7 cellular contexts compared by ENCODE assay signal in genomic region chr1:227541796-227542152, GRCh38. TPM values are rescaled to one million over a fixed set of nuclear protein-coding genes. Genes with fewer than 3 reads are reported as not detected.
DNase-seq lines count a peak whose midpoint lies in the region; ATAC-seq and TF ChIP-seq lines count a peak whose summit lies in the region.

No MANE protein-coding gene starts in this region.

- no peak overlapping the region for H2AFZ ChIP-seq in HCT116 (ENCODE audit: low read depth, low read length, poor library complexity, severe bottlenecking)
- H2AFZ ChIP-seq in smooth muscle cell (ENCODE audit: low read depth), result peak overlapping the region; percentile 98

- no TSS peak for BruUV-seq in HCT116 (replicated peaks; lab: Mats Ljungman, UMichigan)

- no peaks in the 10 kb centered on the region for H3K36me3 ChIP-seq in HCT116 (ENCODE audit: control insufficient read depth in 1 of 2, insufficient read depth in 2 of 2, low read length in 2 of 2)
- H3K36me3 ChIP-seq in iPS-18a (ENCODE audit: control insufficient read depth, low read depth, low read length), result no peaks in the 10 kb centered on the region
- no peaks in the 10 kb centered on the region for H3K36me3 ChIP-seq in smooth muscle cell (ENCODE audit: low read depth)

- CTCF ChIA-PET in HCT116 (lab: Charles Lee), result no interaction called here
- CTCF ChIA-PET in WTC11 (lab: Charles Lee), result interaction anchor here (1.3 to 2.2 kb wide), 4 partner anchors 21 to 412 kb away, joined by 3 to 13 read pairs (median 8); partner anchors contain the start of gene ZNF678

- no peak for TF ChIP-seq RAD21 in HCT116 (IDR thresholded peaks at IDR 0.05; ENCODE audit: low read depth)

- no peaks in the 10 kb centered on the region for H3K9me2 ChIP-seq in HCT116 (ENCODE audit: insufficient read depth)

- H4K20me1 ChIP-seq in HCT116 (ENCODE audit: insufficient read depth) (no peaks in the 10 kb centered on the region), smooth muscle cell (ENCODE audit: low read depth) (no peaks in the 10 kb centered on the region)

- H3K4me3 Mint-ChIP-seq in WTC11, result peak overlapping the region; percentile 51

- peak overlapping the region; percentile 17; the same call in 1 of the 2 replicates for H3K27ac ChIP-seq in HCT116 (ENCODE audit: low read depth, low read length)
- no peak overlapping the region for H3K27ac ChIP-seq in iPS-18a (ENCODE audit: low read length)
- H3K27ac ChIP-seq in smooth muscle cell (ENCODE audit: low read depth), result no peak overlapping the region

- intact Hi-C loops in HCT116 (cut with micrococcal nuclease), result loop anchor here (1.0 kb wide), 1 partner anchor 22 kb away; the partner anchor contains the start of gene ZNF678

- H3K4me1 ChIP-seq in HCT116 (ENCODE audit: control insufficient read depth in 1 of 2, insufficient read depth in 2 of 2, low read length in 2 of 2) (peaks cover 0 to 11% of the 10 kb centered on the region in 2 experiments; a peak in 3 of 4 replicates), iPS-18a (ENCODE audit: control insufficient read depth, low read depth, low read length) (no peaks in the 10 kb centered on the region), smooth muscle cell (ENCODE audit: low read depth) (no peaks in the 10 kb centered on the region)

- RAD21 ChIA-PET in HCT116 (lab: Charles Lee; ENCODE audit: low non-redundant PET in 1 of 2, low total read pairs in 2 of 2, uncharacterized antibody in 2 of 2, unreplicated experiment in 2 of 2), result no interaction called here

- H3K36me3 Mint-ChIP-seq in WTC11, result no peaks in the 10 kb centered on the region

- DNase-seq in HCT116 (ENCODE audit: low read depth, low spot score) (no peak), WTC11 (ENCODE audit: low spot score) (no peak), smooth muscle cell (lab: John Stamatoyannopoulos, UW; ENCODE audit: unreplicated experiment) (no peak), NCI-H2107 (lab: John Stamatoyannopoulos, UW) (no peak)

- H3K4me3 ChIP-seq in HCT116 (replicated peaks in 1 of 2; ENCODE audit: low read depth in 1 of 2, low read length in 2 of 2) (no peak overlapping the region), iPS-18a (ENCODE audit: low read length) (peak overlapping the region; percentile 50), smooth muscle cell (peak overlapping the region; percentile 82)

- no peak for ATAC-seq in HCT116
- ATAC-seq in WTC11, result peak; percentile 27
- ATAC-seq in HG02678 (IDR thresholded peaks at IDR 0.05; ENCODE audit: unreplicated experiment), result no peak
- no peak for ATAC-seq in GM19324 (IDR thresholded peaks at IDR 0.05; ENCODE audit: low FRiP score, unreplicated experiment)

- H3K9me3 Mint-ChIP-seq in WTC11, result no peaks in the 10 kb centered on the region

- H3K9me3 ChIP-seq in HCT116 (ENCODE audit: control insufficient read depth in 1 of 2, insufficient read depth in 1 of 2, low read depth in 1 of 2, low read length in 2 of 2), result no peaks in the 10 kb centered on the region
- H3K9me3 ChIP-seq in iPS-18a (ENCODE audit: control insufficient read depth, low read depth, low read length), result no peaks in the 10 kb centered on the region
- H3K9me3 ChIP-seq in smooth muscle cell (replicated peaks; ENCODE audit: low read depth), result peaks cover 5% of the 10 kb centered on the region

- no peaks in the 10 kb centered on the region for H3F3A ChIP-seq in smooth muscle cell (ENCODE audit: low read depth)

- no peak for TF ChIP-seq CTCF in HCT116 (IDR thresholded peaks at IDR 0.05 in 2 of 3, conservative IDR thresholded peaks at IDR 0.05 in 1 of 3; ENCODE audit: borderline replicate concordance in 1 of 3, insufficient read depth in 1 of 3, low read depth in 2 of 3, low read length in 2 of 3)
- no peak for TF ChIP-seq CTCF in WTC11 (IDR thresholded peaks at IDR 0.05)
- no peak for TF ChIP-seq CTCF in smooth muscle cell (IDR thresholded peaks at IDR 0.05; ENCODE audit: borderline replicate concordance, insufficient read depth, poor library complexity, severe bottlenecking)

- no peaks in the 10 kb centered on the region for H3K79me2 ChIP-seq in HCT116 (ENCODE audit: insufficient read depth, low read length)
- no peaks in the 10 kb centered on the region for H3K79me2 ChIP-seq in smooth muscle cell (ENCODE audit: low read depth)

- no peaks in the 10 kb centered on the region for H3K4me1 Mint-ChIP-seq in WTC11

- H3K27ac Mint-ChIP-seq in WTC11, result no peak overlapping the region

- H3K9ac ChIP-seq in HCT116 (ENCODE audit: low read length), result no peak overlapping the region
- no peak overlapping the region for H3K9ac ChIP-seq in iPS-18a (ENCODE audit: low read length)
- peak overlapping the region; percentile 57 for H3K9ac ChIP-seq in smooth muscle cell (ENCODE audit: low read depth)

- TF ChIP-seq POLR2A in HCT116 (IDR thresholded peaks at IDR 0.05; ENCODE audit: borderline replicate concordance, extremely low read depth, insufficient read depth, insufficient read length), result no peak

- H3K4me2 ChIP-seq in HCT116 (ENCODE audit: low read length) (no peak overlapping the region), smooth muscle cell (peak overlapping the region; percentile 99)

- H3K27me3 ChIP-seq in HCT116 (ENCODE audit: insufficient read depth, low read length), result no peaks in the 10 kb centered on the region
- peaks cover 16% of the 10 kb centered on the region for H3K27me3 ChIP-seq in iPS-18a (ENCODE audit: control insufficient read depth, insufficient read depth, low read length)
- no peaks in the 10 kb centered on the region for H3K27me3 ChIP-seq in smooth muscle cell (ENCODE audit: low read depth)

- 39% methylated on average over 32 of the region's 32 CpGs for WGBS in smooth muscle cell (ENCODE audit: low lambda C conversion rate)

- POLR2A ChIA-PET in HCT116 (lab: Charles Lee) (no interaction called here), WTC11 (lab: Charles Lee) (no interaction called here)

- H3K27me3 Mint-ChIP-seq in WTC11 (ENCODE audit: low read depth), result peaks cover 28% of the 10 kb centered on the region

TF ChIP-seq in HCT116, 20 proteins besides CTCF, POLR2A, EP300 and RAD21 (continues in another document):
- TF ChIP-seq SRF (IDR thresholded peaks at IDR 0.05; ENCODE audit: low read depth) (no peak), TCF7L2 (IDR thresholded peaks at IDR 0.05; ENCODE audit: borderline replicate concordance, extremely low read depth, insufficient read depth, insufficient read length) (no peak), ZBTB33 (IDR thresholded peaks at IDR 0.05; ENCODE audit: extremely low read depth, insufficient replicate concordance, low read length) (no peak), SIN3A (IDR thresholded peaks at IDR 0.05; ENCODE audit: low read depth) (no peak), ZNF274 (IDR thresholded peaks at IDR 0.05; ENCODE audit: low read depth, low read length) (no peak), FOSL1 (IDR thresholded peaks at IDR 0.05; ENCODE audit: low read depth) (no peak), POLR2AphosphoS5 (IDR thresholded peaks at IDR 0.05; ENCODE audit: low read depth, low read length) (no peak), ATF3 (IDR thresholded peaks at IDR 0.05) (no peak)

TF ChIP-seq in WTC11, 78 proteins besides CTCF, POLR2A, EP300 and RAD21 (continues in another document):
- TF ChIP-seq ESRRA (CRISPR knock-in tag; IDR thresholded peaks at IDR 0.05; ENCODE audit: borderline replicate concordance), result no peak
- 0 out of 2 replicates have a peak, but pooled peaks have one; percentile 15 for TF ChIP-seq ZBTB21 (CRISPR knock-in tag; IDR thresholded peaks at IDR 0.05; ENCODE audit: borderline replicate concordance)
- TF ChIP-seq NFATC4 (CRISPR knock-in tag; IDR thresholded peaks at IDR 0.05), result no peak
- 0 out of 2 replicates have a peak, but pooled peaks have one; percentile 2 for TF ChIP-seq ZBTB43 (CRISPR knock-in tag; IDR thresholded peaks at IDR 0.05)
- TF ChIP-seq MXD4 (CRISPR knock-in tag; IDR thresholded peaks at IDR 0.05; ENCODE audit: borderline replicate concordance), result no peak
- 0 out of 2 replicates have a peak, but pooled peaks have one; percentile 8 for TF ChIP-seq MLX (CRISPR knock-in tag; IDR thresholded peaks at IDR 0.05)
- TF ChIP-seq RORB (CRISPR knock-in tag; IDR thresholded peaks at IDR 0.05), result no peak

RNA-seq across cellular contexts. Expression of gene ZNF678, which starts 21.6 kb away (rescaled TPM):
- total RNA-seq in HCT116 (2021; ENCODE audit: unreplicated experiment) (6.1 TPM), WTC11 (2021) (26.4 to 28.9 TPM (median 28.3 TPM) in 3 replicates), smooth muscle cell (8.7 and 10.3 TPM in 2 replicates)
- polyA plus RNA-seq in HCT116 (2012), result 2.9 and 3.0 TPM in 2 replicates
- 1.1 and 2.1 TPM in 2 replicates for polyA plus RNA-seq in smooth muscle cell

Comparison
In these comparisons a context has a peak if more than half of its experiments do, and no peak if none do; other contexts are left out.
1. H3K4me3 ChIP-seq: peak in iPS-18a (single experiment) and smooth muscle cell (single experiment); none in HCT116 (0 of 2).